In the genomic region with DNA sequence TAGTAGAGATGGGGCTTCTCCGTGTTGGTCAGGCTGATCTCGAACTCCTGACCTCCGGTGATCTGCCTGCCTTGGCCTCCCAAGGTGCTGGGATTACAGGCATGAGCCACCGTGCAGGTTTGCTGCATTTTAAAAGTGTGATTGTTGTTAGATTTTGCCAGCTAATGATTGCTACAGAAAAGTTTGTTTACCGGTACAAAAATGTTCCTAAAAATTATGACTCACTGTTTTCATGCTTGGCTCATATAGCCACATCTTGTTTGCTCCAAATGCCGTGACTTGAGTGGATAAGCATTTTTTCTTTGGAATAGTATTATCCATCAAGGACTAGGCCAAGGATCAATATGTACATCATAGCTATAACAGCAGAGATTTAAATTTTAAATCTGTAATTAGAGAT, we compare ENCODE assay signal across 1 cellular context.
TF ChIP-seq lines count a peak whose summit lies in the region.

No MANE protein-coding gene starts in this region.

TF ChIP-seq in IMR-90, 13 proteins besides CTCF, POLR2A, EP300 and RAD21 (continued from another document):
- TF ChIP-seq MAZ (IDR thresholded peaks at IDR 0.05; ENCODE audit: borderline replicate concordance, low read depth, low read length), result no peak
